ENCODE assay signal across 19 cellular contexts in genomic region chr1:8002329-8003320, GRCh38. TPM values are rescaled to one million over a fixed set of nuclear protein-coding genes. Genes with fewer than 3 reads are reported as not detected.
DNase-seq lines count a peak whose midpoint lies in the region; ATAC-seq and TF ChIP-seq lines count a peak whose summit lies in the region.
"Had no signal": no experiment of that assay in that cellular context is flagged by ENCODE, and none has a peak within 500 bp of the region (broad histone marks: within the 10 kb centered on the region; RNA-seq: fewer than 3 reads in every experiment).

No MANE protein-coding gene starts in this region.

- TF ChIP-seq CTCF in HFFc6 (IDR thresholded peaks at IDR 0.05), result no peak
- TF ChIP-seq CTCF in brain microvascular endothelial cell (IDR thresholded peaks at IDR 0.05; ENCODE audit: low read depth, low read length, missing control alignments), result no peak

- peaks cover 7 to 40% (median 32%) of the 10 kb centered on the region in 5 donors for H3K4me1 ChIP-seq in subcutaneous abdominal adipose tissue (ENCODE audit: control insufficient read depth in 5 of 5, insufficient read depth in 5 of 5, low read length in 5 of 5)

- peaks cover 42% of the 10 kb centered on the region for H3K4me1 Mint-ChIP-seq in HFFc6 (ENCODE audit: low read depth)
- H3K4me1 Mint-ChIP-seq: B cell; naive thymus-derived CD8-positive, alpha-beta T cell had no signal

- no peaks in the 10 kb centered on the region for H3K9me3 ChIP-seq in subcutaneous abdominal adipose tissue (ENCODE audit: control insufficient read depth in 5 of 5, low read length in 5 of 5)
- H3K9me3 ChIP-seq: heart right ventricle, tibial nerve had no signal

- H3K9me3 Mint-ChIP-seq in HFFc6, result no peaks in the 10 kb centered on the region
- H3K9me3 Mint-ChIP-seq: activated T-cell treated with anti-CD3 and anti-CD28 coated beads, Interleukin-2, amount 50 U/mL, for 4 hours; naive thymus-derived CD8-positive, alpha-beta T cell; T-helper 1 cell treated with Interleukin-12 subunit alpha and Interleukin-12 subunit beta and Interleukin-4 antibody, amounts not matched to agents 30 μg/mL and 1 μg/mL, for 36 hours had no signal

- H3K27me3 Mint-ChIP-seq in HFFc6 (ENCODE audit: insufficient read depth), result no peaks in the 10 kb centered on the region
- H3K27me3 Mint-ChIP-seq: B cell; naive thymus-derived CD8-positive, alpha-beta T cell had no signal

- H3K27ac Mint-ChIP-seq in HFFc6, result peak overlapping the region; percentile 95; the same call in 1 of the 2 replicates
- H3K27ac Mint-ChIP-seq: B cell; naive thymus-derived CD8-positive, alpha-beta T cell; T-helper 1 cell treated with Interleukin-12 subunit alpha and Interleukin-12 subunit beta and Interleukin-4 antibody, amounts not matched to agents 30 μg/mL and 1 μg/mL, for 36 hours had no signal

- ATAC-seq in left lobe of liver, result peak; percentile 14
- ATAC-seq in HG02885 (IDR thresholded peaks at IDR 0.05; ENCODE audit: poor library complexity, unreplicated experiment), result no peak
- ATAC-seq in GM21360 (IDR thresholded peaks at IDR 0.05; ENCODE audit: unreplicated experiment), result no peak
- ATAC-seq: activated T-cell treated with anti-CD3 and anti-CD28 coated beads, Interleukin-2, amount 50 U/mL, for 4 hours; heart right ventricle; left cardiac atrium; naive thymus-derived CD8-positive, alpha-beta T cell; Right ventricle myocardium inferior had no signal

- peaks cover 8% of the 10 kb centered on the region; the same call in 1 of the 2 replicates for H3K36me3 Mint-ChIP-seq in HFFc6 (ENCODE audit: low read depth)

- peak overlapping the region in 1 of 5 donors; percentile 39 for H3K9ac ChIP-seq in subcutaneous abdominal adipose tissue (ENCODE audit: low read length in 5 of 5)

- in situ Hi-C loops in brain microvascular endothelial cell (cut with HindIII; ENCODE audit: low pct_ligation_motif_present, low sequenced_read_pairs), result loop anchor here (25.0 kb wide), 1 partner anchor 310 kb away; the partner anchor contains the start of gene SLC45A1

- H3K36me3 ChIP-seq in brain microvascular endothelial cell (replicated peaks) (no peaks in the 10 kb centered on the region), subcutaneous abdominal adipose tissue (ENCODE audit: control insufficient read depth in 5 of 5, insufficient read depth in 5 of 5, low read length in 5 of 5) (no peaks in the 10 kb centered on the region)

- H3K27ac ChIP-seq in brain microvascular endothelial cell (peak overlapping the region; percentile 4), subcutaneous abdominal adipose tissue (ENCODE audit: low read depth, low read length) (peak overlapping the region; percentile 86)

- H3K4me3 Mint-ChIP-seq in HFFc6, result no peak overlapping the region
- H3K4me3 Mint-ChIP-seq: activated T-cell treated with anti-CD3 and anti-CD28 coated beads, Interleukin-2, amount 50 U/mL, for 4 hours; B cell; naive thymus-derived CD8-positive, alpha-beta T cell; T-helper 1 cell treated with Interleukin-12 subunit alpha and Interleukin-12 subunit beta and Interleukin-4 antibody, amounts not matched to agents 30 μg/mL and 1 μg/mL, for 36 hours had no signal

- no peak overlapping the region for H3K4me3 ChIP-seq in brain microvascular endothelial cell (ENCODE audit: low read depth, low read length)
- H3K4me3 ChIP-seq in subcutaneous abdominal adipose tissue (ENCODE audit: low read depth in 1 of 5, low read length in 5 of 5), result no peak overlapping the region
- H3K4me3 ChIP-seq: heart right ventricle, tibial nerve had no signal

- no peaks in the 10 kb centered on the region for H3K27me3 ChIP-seq in brain microvascular endothelial cell (replicated peaks)
- no peaks in the 10 kb centered on the region for H3K27me3 ChIP-seq in subcutaneous abdominal adipose tissue (ENCODE audit: control insufficient read depth in 5 of 5, insufficient read depth in 4 of 5, low read length in 5 of 5)
- H3K27me3 ChIP-seq: heart right ventricle, tibial nerve had no signal

- DNase-seq in HFFc6 (no peak), brain microvascular endothelial cell (no peak), left lobe of liver (ENCODE audit: low spot score) (no peak), NCI-H1436 (lab: John Stamatoyannopoulos, UW) (no peak), NOMO-1 treated with DMSO at 0.1 percent for 48 hours (lab: John Stamatoyannopoulos, UW; ENCODE audit: unreplicated experiment) (no peak)
- DNase-seq: activated CD4-positive, alpha-beta T cell treated with anti-CD3 and anti-CD28 coated beads, Interleukin-2, amount 50 U/mL, for 1 hour; activated T-cell treated with anti-CD3 and anti-CD28 coated beads, Interleukin-2, amount 50 U/mL, for 4 hours; heart right ventricle; left cardiac atrium; naive thymus-derived CD8-positive, alpha-beta T cell; NCI-H1048; stimulated activated CD4-positive, alpha-beta T cell treated with anti-CD3 and anti-CD28 coated beads, Interleukin-4, amount 100 ng/mL, for 1 hour had no signal

RNA-seq across cellular contexts. Expression of gene ERRFI1, which starts 23.5 kb away (rescaled TPM):
- total RNA-seq in HFFc6 (2021; fragmentation: NEBNext Ultra II Directional; extraction: Animal tissue kit (Norgen Biotek cat#: 25700)), result 10 to 100 TPM; 15.8 to 25.5 (median 19.0) TPM
- 316 TPM for total RNA-seq in left lobe of liver

RNA-seq across cellular contexts. Expression of gene PARK7, which starts 41.1 kb away (rescaled TPM):
- total RNA-seq in HFFc6 (2021; fragmentation: NEBNext Ultra II Directional; extraction: Animal tissue kit (Norgen Biotek cat#: 25700)), result 100 to 1,000 TPM; 331 to 377 (median 362) TPM
- 198 TPM for total RNA-seq in left lobe of liver

Comparison
In these comparisons a context has a peak if more than half of its experiments do, and no peak if none do; other contexts are left out.
1. RNA of gene ERRFI1, which starts 23.5 kb away (total RNA-seq): 316 TPM in left lobe of liver (single experiment); 15.8 to 25.5 TPM in HFFc6; every median in the first group is over 10 times any median in the second.